In the genomic region with DNA sequence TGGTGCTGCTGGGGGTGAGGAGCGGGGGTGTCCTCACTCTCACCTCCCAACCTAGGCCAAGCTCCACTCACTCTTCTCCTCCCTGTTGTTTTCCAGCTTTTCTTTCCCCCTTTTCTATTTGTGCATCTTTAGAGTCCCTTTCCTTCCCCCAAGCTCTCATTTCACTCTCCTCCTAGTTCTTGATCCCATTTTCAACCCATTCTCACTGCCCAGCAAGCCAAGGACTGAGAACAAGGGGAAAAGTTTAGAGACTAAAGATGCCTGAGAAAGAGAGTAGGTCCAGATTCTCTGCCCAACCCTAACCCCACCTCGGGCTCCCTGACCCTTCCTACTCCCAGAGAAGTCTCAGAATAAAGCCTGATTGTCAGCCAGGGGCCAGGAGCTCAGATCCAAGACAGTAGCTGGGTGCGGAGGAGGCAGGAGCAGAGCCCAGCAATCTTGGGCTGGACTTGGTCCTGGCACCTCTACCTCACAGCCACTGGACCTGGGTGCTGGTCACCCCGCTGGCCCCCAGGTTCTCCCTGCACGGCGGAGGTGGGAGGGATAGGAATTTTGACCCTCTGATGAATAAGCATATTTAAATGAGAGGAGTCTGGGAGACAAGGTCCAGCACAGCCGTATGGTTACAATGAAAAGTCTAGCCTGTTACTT, we compare ENCODE assay signal across 25 cellular contexts. TPM values are rescaled to one million over a fixed set of nuclear protein-coding genes. Genes with fewer than 3 reads are reported as not detected.
A peak's percentile ranks its signal among the peaks of the same experiment; 100 is the strongest.
DNase-seq lines count a peak whose midpoint lies in the region; ATAC-seq and TF ChIP-seq lines count a peak whose summit lies in the region.
"Had no signal": no experiment of that assay in that cellular context is flagged by ENCODE, and none has a peak within 500 bp of the region (broad histone marks: within the 10 kb centered on the region; RNA-seq: fewer than 3 reads in every experiment).

No MANE protein-coding gene starts in this region.

- no peak for TF ChIP-seq POLR2A in thyroid gland (IDR thresholded peaks at IDR 0.05)

- H3K9me3 Mint-ChIP-seq in activated T-cell treated with anti-CD3 and anti-CD28 coated beads, Interleukin-2, amount 50 U/mL, for 24 hours, result no peaks in the 10 kb centered on the region
- no peaks in the 10 kb centered on the region for H3K9me3 Mint-ChIP-seq in stimulated activated effector memory CD8-positive, alpha-beta T cell treated with anti-CD3 and anti-CD28 coated beads, Interleukin-12 subunit alpha, Interleukin-12 subunit beta, amount 100 ng/mL, for 72 hours
- no peaks in the 10 kb centered on the region for H3K9me3 Mint-ChIP-seq in activated CD8-positive, alpha-beta memory T cell treated with anti-CD3 and anti-CD28 coated beads, Interleukin-2, amount 10 ng/mL, durations not matched to agents 7 days and 5 days (ENCODE audit: low read depth)

- H3K27me3 ChIP-seq in mucosa of stomach (ENCODE audit: control insufficient read depth, insufficient read depth, low read length) (no peaks in the 10 kb centered on the region), thyroid gland (no peaks in the 10 kb centered on the region)
- H3K27me3 ChIP-seq: ascending aorta, upper lobe of right lung had no signal

- intact Hi-C loops in thyroid gland (cut with DNase I), result no loop called here

- no peak for TF ChIP-seq CTCF in thyroid gland (IDR thresholded peaks at IDR 0.05)

- H3K4me1 ChIP-seq in mucosa of stomach (ENCODE audit: control insufficient read depth, insufficient read depth, low read length) (peaks cover 65% of the 10 kb centered on the region), thyroid gland (peaks cover 0 to 20% of the 10 kb centered on the region in 2 donors)

- no peaks in the 10 kb centered on the region for H3K27me3 Mint-ChIP-seq in activated T-cell treated with anti-CD3 and anti-CD28 coated beads, Interleukin-2, amount 50 U/mL, for 24 hours
- no peaks in the 10 kb centered on the region for H3K27me3 Mint-ChIP-seq in T-helper 17 cell
- H3K27me3 Mint-ChIP-seq in activated CD8-positive, alpha-beta memory T cell treated with anti-CD3 and anti-CD28 coated beads, Interleukin-2, amount 10 ng/mL, durations not matched to agents 7 days and 5 days, result no peaks in the 10 kb centered on the region

- H3K27ac Mint-ChIP-seq in activated T-cell treated with anti-CD3 and anti-CD28 coated beads, Interleukin-2, amount 50 U/mL, for 24 hours, result peak overlapping the region; percentile 41
- peak overlapping the region; percentile 96 for H3K27ac Mint-ChIP-seq in T-helper 17 cell
- peak overlapping the region; percentile 56 for H3K27ac Mint-ChIP-seq in stimulated activated effector memory CD8-positive, alpha-beta T cell treated with anti-CD3 and anti-CD28 coated beads, Interleukin-12 subunit alpha, Interleukin-12 subunit beta, amount 100 ng/mL, for 72 hours
- H3K27ac Mint-ChIP-seq in activated CD8-positive, alpha-beta memory T cell treated with anti-CD3 and anti-CD28 coated beads, Interleukin-2, amount 10 ng/mL, durations not matched to agents 7 days and 5 days, result no peak overlapping the region
- H3K27ac Mint-ChIP-seq: mesothelial cell of epicardium had no signal

- no peak for DNase-seq in activated T-cell treated with anti-CD3 and anti-CD28 coated beads, Interleukin-2, amount 50 U/mL, for 24 hours
- DNase-seq in activated T-cell treated with anti-CD3 and anti-CD28 coated beads, Interleukin-2, amount 50 U/mL, for 48 hours, result no peak
- DNase-seq in T-helper 17 cell, result no peak
- no peak for DNase-seq in stimulated activated effector memory CD8-positive, alpha-beta T cell treated with anti-CD3 and anti-CD28 coated beads, Interleukin-12 subunit alpha, Interleukin-12 subunit beta, amount 100 ng/mL, for 72 hours (ENCODE audit: low spot score in 2 of 2)
- no peak for DNase-seq in activated CD8-positive, alpha-beta memory T cell treated with anti-CD3 and anti-CD28 coated beads, Interleukin-2, amount 10 ng/mL, durations not matched to agents 7 days and 5 days
- no peak for DNase-seq in thyroid gland
- DNase-seq: activated CD8-positive, alpha-beta memory T cell treated with anti-CD3 and anti-CD28 coated beads, Interleukin-2, amount 50 U/mL, for 48 hours; activated gamma-delta T cell treated with Interleukin-2 at 50 U/mL for 16 hours; EL; GM23248; head of caudate nucleus; left colon; NCI-H1105; NCI-H2029; NCI-H226; Right ventricle myocardium superior; stimulated activated CD4-positive, alpha-beta T cell treated with anti-CD3 and anti-CD28 coated beads, Interleukin-4, amount 100 ng/mL, for 1 hour; upper lobe of right lung had no signal

- no peaks in the 10 kb centered on the region for H3K36me3 Mint-ChIP-seq in activated T-cell treated with anti-CD3 and anti-CD28 coated beads, Interleukin-2, amount 50 U/mL, for 24 hours (ENCODE audit: low read depth)
- no peaks in the 10 kb centered on the region for H3K36me3 Mint-ChIP-seq in T-helper 17 cell (ENCODE audit: low read depth)
- H3K36me3 Mint-ChIP-seq in stimulated activated effector memory CD8-positive, alpha-beta T cell treated with anti-CD3 and anti-CD28 coated beads, Interleukin-12 subunit alpha, Interleukin-12 subunit beta, amount 100 ng/mL, for 72 hours, result peaks cover 15% of the 10 kb centered on the region
- peaks cover 3% of the 10 kb centered on the region for H3K36me3 Mint-ChIP-seq in activated CD8-positive, alpha-beta memory T cell treated with anti-CD3 and anti-CD28 coated beads, Interleukin-2, amount 10 ng/mL, durations not matched to agents 7 days and 5 days

- no peaks in the 10 kb centered on the region for H3K36me3 ChIP-seq in mucosa of stomach (ENCODE audit: control insufficient read depth, insufficient read depth, low read length)
- no peaks in the 10 kb centered on the region for H3K36me3 ChIP-seq in thyroid gland
- H3K36me3 ChIP-seq: ascending aorta, upper lobe of right lung had no signal

- peak overlapping the region; percentile 33 for H3K9ac ChIP-seq in mucosa of stomach (ENCODE audit: low read length)
- H3K9ac ChIP-seq: GM23248 had no signal

- CTCF ChIA-PET in activated CD8-positive, alpha-beta memory T cell treated with anti-CD3 and anti-CD28 coated beads, Interleukin-2, amount 10 ng/mL, durations not matched to agents 7 days and 5 days (lab: Charles Lee), result interaction anchor here (1.3 to 2.7 kb wide), 5 partner anchors 13 to 109 kb away, joined by 3 to 8 read pairs (median 4); no protein-coding TSS in a partner anchor

- ATAC-seq in T-helper 17 cell (no peak), GM18868 (IDR thresholded peaks at IDR 0.05; ENCODE audit: unreplicated experiment) (no peak)
- ATAC-seq in stimulated activated effector memory CD8-positive, alpha-beta T cell treated with anti-CD3 and anti-CD28 coated beads, Interleukin-12 subunit alpha, Interleukin-12 subunit beta, amount 100 ng/mL, for 72 hours, result no peak
- no peak for ATAC-seq in activated CD8-positive, alpha-beta memory T cell treated with anti-CD3 and anti-CD28 coated beads, Interleukin-2, amount 10 ng/mL, durations not matched to agents 7 days and 5 days
- ATAC-seq: HepG2, left colon, upper lobe of right lung had no signal

- WGBS in thyroid gland, 2 donors, result 85 to 86% methylated on average over 7 of the region's 7 CpGs

- H3K9me3 ChIP-seq in T-helper 17 cell (ENCODE audit: control insufficient read depth, low read length, poor library complexity, severe bottlenecking) (no peaks in the 10 kb centered on the region), mucosa of stomach (ENCODE audit: control insufficient read depth, low read length) (no peaks in the 10 kb centered on the region), thyroid gland (no peaks in the 10 kb centered on the region)
- H3K9me3 ChIP-seq: ascending aorta, upper lobe of right lung had no signal

- H3K27ac ChIP-seq in thyroid gland, result no peak overlapping the region
- H3K27ac ChIP-seq: ascending aorta, epithelial cell of prostate, GM23248, upper lobe of right lung had no signal

- no peak overlapping the region for H3K4me3 Mint-ChIP-seq in activated T-cell treated with anti-CD3 and anti-CD28 coated beads, Interleukin-2, amount 50 U/mL, for 24 hours
- H3K4me3 Mint-ChIP-seq in T-helper 17 cell, result no peak overlapping the region
- H3K4me3 Mint-ChIP-seq in stimulated activated effector memory CD8-positive, alpha-beta T cell treated with anti-CD3 and anti-CD28 coated beads, Interleukin-12 subunit alpha, Interleukin-12 subunit beta, amount 100 ng/mL, for 72 hours, result no peak overlapping the region
- H3K4me3 Mint-ChIP-seq in activated CD8-positive, alpha-beta memory T cell treated with anti-CD3 and anti-CD28 coated beads, Interleukin-2, amount 10 ng/mL, durations not matched to agents 7 days and 5 days, result no peak overlapping the region
- H3K4me3 Mint-ChIP-seq: mesothelial cell of epicardium, neural crest cell had no signal

- H3K4me1 Mint-ChIP-seq in activated T-cell treated with anti-CD3 and anti-CD28 coated beads, Interleukin-2, amount 50 U/mL, for 24 hours (ENCODE audit: low read depth), result peaks cover 37% of the 10 kb centered on the region
- peaks cover 47% of the 10 kb centered on the region for H3K4me1 Mint-ChIP-seq in T-helper 17 cell
- H3K4me1 Mint-ChIP-seq in stimulated activated effector memory CD8-positive, alpha-beta T cell treated with anti-CD3 and anti-CD28 coated beads, Interleukin-12 subunit alpha, Interleukin-12 subunit beta, amount 100 ng/mL, for 72 hours, result peaks cover 45% of the 10 kb centered on the region
- H3K4me1 Mint-ChIP-seq in activated CD8-positive, alpha-beta memory T cell treated with anti-CD3 and anti-CD28 coated beads, Interleukin-2, amount 10 ng/mL, durations not matched to agents 7 days and 5 days, result peaks cover 41% of the 10 kb centered on the region

- H3K4me3 ChIP-seq in mucosa of stomach (ENCODE audit: low read length) (no peak overlapping the region), thyroid gland (replicated peaks in 1 of 3) (no peak overlapping the region)
- H3K4me3 ChIP-seq: ascending aorta, GM23248, upper lobe of right lung had no signal

RNA-seq across cellular contexts. Expression of a gene that starts 8.4 kb away (rescaled TPM):
- total RNA-seq in T-helper 17 cell (1 to 10 TPM; 4.6 to 6.3 TPM), thyroid gland (under 1 TPM in 2 of 4 donors, not detected in 2; 0.56 to 0.94 TPM)
- 1 to 10 TPM; 1.3 to 1.6 TPM for total RNA-seq in activated CD8-positive, alpha-beta memory T cell treated with anti-CD3 and anti-CD28 coated beads, Interleukin-2, amount 10 ng/mL, durations not matched to agents 7 days and 5 days
- total RNA-seq: ascending aorta, GM23248, HepG2, neural crest cell had no signal

RNA-seq across cellular contexts. Expression of a gene that starts 16.9 kb away (rescaled TPM):
- 100 to 1,000 TPM; 515 to 717 TPM for total RNA-seq in T-helper 17 cell
- 100 to 1,000 TPM; 479 to 513 TPM for total RNA-seq in activated CD8-positive, alpha-beta memory T cell treated with anti-CD3 and anti-CD28 coated beads, Interleukin-2, amount 10 ng/mL, durations not matched to agents 7 days and 5 days
- total RNA-seq in thyroid gland, result 100 to 1,000 TPM; 104 to 170 (median 151) TPM

RNA-seq across cellular contexts. Expression of a gene that starts 37.0 kb away (rescaled TPM):
- total RNA-seq in T-helper 17 cell (under 1 TPM in 1 of 2 donors, not detected in 1; 0.07 TPM), thyroid gland (1 to 10 TPM in 3 of 4 donors, under 1 TPM in 1; 0.71 to 1.9 (median 1.4) TPM)
- total RNA-seq in activated CD8-positive, alpha-beta memory T cell treated with anti-CD3 and anti-CD28 coated beads, Interleukin-2, amount 10 ng/mL, durations not matched to agents 7 days and 5 days, result not detected
- total RNA-seq: GM23248, HepG2 had no signal

RNA-seq across cellular contexts. Expression of a gene that starts 45.7 kb away (rescaled TPM):
- total RNA-seq in T-helper 17 cell, result not detected
- not detected for total RNA-seq in activated CD8-positive, alpha-beta memory T cell treated with anti-CD3 and anti-CD28 coated beads, Interleukin-2, amount 10 ng/mL, durations not matched to agents 7 days and 5 days
- total RNA-seq in thyroid gland, result not detected
- total RNA-seq: ascending aorta, GM23248, HepG2, left colon, mesothelial cell of epicardium, neural crest cell, Right ventricle myocardium superior, upper lobe of right lung had no signal

RNA-seq across cellular contexts. Expression of a gene that starts 45.9 kb away (rescaled TPM):
- total RNA-seq in T-helper 17 cell, result not detected
- not detected for total RNA-seq in activated CD8-positive, alpha-beta memory T cell treated with anti-CD3 and anti-CD28 coated beads, Interleukin-2, amount 10 ng/mL, durations not matched to agents 7 days and 5 days
- total RNA-seq in thyroid gland, result under 1 TPM in 1 of 4 donors, not detected in 3; 0.11 TPM
- total RNA-seq: ascending aorta, GM23248, HepG2, left colon, mesothelial cell of epicardium, neural crest cell, Right ventricle myocardium superior, upper lobe of right lung had no signal
